1 cellular context compared by ENCODE assay signal in genomic region chr4:780730-781492, GRCh38.
TF ChIP-seq lines count a peak whose summit lies in the region.

No MANE protein-coding gene starts in this region.

TF ChIP-seq in WTC11, 78 proteins besides CTCF, POLR2A, EP300 and RAD21 (continued from another document and continues in another):
- TF ChIP-seq, protein P1, sequence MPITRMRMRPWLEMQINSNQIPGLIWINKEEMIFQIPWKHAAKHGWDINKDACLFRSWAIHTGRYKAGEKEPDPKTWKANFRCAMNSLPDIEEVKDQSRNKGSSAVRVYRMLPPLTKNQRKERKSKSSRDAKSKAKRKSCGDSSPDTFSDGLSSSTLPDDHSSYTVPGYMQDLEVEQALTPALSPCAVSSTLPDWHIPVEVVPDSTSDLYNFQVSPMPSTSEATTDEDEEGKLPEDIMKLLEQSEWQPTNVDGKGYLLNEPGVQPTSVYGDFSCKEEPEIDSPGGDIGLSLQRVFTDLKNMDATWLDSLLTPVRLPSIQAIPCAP (CRISPR knock-in tag; IDR thresholded peaks at IDR 0.05) = no peak
- TF ChIP-seq TP53 (CRISPR knock-in tag; IDR thresholded peaks at IDR 0.05) = no peak
- TF ChIP-seq E2F4 (CRISPR knock-in tag; IDR thresholded peaks at IDR 0.05; ENCODE audit: borderline replicate concordance, low read depth) = no peak
- no peak for TF ChIP-seq E2F1 (CRISPR knock-in tag; IDR thresholded peaks at IDR 0.05)
- TF ChIP-seq ZNF425 (CRISPR knock-in tag; conservative IDR thresholded peaks at IDR 0.05) = no peak
- TF ChIP-seq EMX1 (CRISPR knock-in tag; IDR thresholded peaks at IDR 0.05) = no peak
- no peak for TF ChIP-seq CDX4 (CRISPR knock-in tag; IDR thresholded peaks at IDR 0.05; ENCODE audit: borderline replicate concordance)
- TF ChIP-seq ZBTB21 (CRISPR knock-in tag; IDR thresholded peaks at IDR 0.05; ENCODE audit: borderline replicate concordance) = no peak
- no peak for TF ChIP-seq TEAD4 (CRISPR knock-in tag; IDR thresholded peaks at IDR 0.05)
- no peak for TF ChIP-seq ETV6 (CRISPR knock-in tag; IDR thresholded peaks at IDR 0.05)
- TF ChIP-seq ZNF138 (CRISPR knock-in tag; conservative IDR thresholded peaks at IDR 0.05) = 0 out of 2 replicates have a peak, but pooled peaks have one; percentile 35
- no peak for TF ChIP-seq ZNF121 (CRISPR knock-in tag; IDR thresholded peaks at IDR 0.05)
- TF ChIP-seq, protein P2, sequence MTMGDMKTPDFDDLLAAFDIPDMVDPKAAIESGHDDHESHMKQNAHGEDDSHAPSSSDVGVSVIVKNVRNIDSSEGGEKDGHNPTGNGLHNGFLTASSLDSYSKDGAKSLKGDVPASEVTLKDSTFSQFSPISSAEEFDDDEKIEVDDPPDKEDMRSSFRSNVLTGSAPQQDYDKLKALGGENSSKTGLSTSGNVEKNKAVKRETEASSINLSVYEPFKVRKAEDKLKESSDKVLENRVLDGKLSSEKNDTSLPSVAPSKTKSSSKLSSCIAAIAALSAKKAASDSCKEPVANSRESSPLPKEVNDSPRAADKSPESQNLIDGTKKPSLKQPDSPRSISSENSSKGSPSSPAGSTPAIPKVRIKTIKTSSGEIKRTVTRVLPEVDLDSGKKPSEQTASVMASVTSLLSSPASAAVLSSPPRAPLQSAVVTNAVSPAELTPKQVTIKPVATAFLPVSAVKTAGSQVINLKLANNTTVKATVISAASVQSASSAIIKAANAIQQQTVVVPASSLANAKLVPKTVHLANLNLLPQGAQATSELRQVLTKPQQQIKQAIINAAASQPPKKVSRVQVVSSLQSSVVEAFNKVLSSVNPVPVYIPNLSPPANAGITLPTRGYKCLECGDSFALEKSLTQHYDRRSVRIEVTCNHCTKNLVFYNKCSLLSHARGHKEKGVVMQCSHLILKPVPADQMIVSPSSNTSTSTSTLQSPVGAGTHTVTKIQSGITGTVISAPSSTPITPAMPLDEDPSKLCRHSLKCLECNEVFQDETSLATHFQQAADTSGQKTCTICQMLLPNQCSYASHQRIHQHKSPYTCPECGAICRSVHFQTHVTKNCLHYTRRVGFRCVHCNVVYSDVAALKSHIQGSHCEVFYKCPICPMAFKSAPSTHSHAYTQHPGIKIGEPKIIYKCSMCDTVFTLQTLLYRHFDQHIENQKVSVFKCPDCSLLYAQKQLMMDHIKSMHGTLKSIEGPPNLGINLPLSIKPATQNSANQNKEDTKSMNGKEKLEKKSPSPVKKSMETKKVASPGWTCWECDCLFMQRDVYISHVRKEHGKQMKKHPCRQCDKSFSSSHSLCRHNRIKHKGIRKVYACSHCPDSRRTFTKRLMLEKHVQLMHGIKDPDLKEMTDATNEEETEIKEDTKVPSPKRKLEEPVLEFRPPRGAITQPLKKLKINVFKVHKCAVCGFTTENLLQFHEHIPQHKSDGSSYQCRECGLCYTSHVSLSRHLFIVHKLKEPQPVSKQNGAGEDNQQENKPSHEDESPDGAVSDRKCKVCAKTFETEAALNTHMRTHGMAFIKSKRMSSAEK (CRISPR knock-in tag; IDR thresholded peaks at IDR 0.05; ENCODE audit: borderline replicate concordance) = no peak
- no peak for TF ChIP-seq USF1 (CRISPR knock-in tag; IDR thresholded peaks at IDR 0.05)
- TF ChIP-seq, protein P3, sequence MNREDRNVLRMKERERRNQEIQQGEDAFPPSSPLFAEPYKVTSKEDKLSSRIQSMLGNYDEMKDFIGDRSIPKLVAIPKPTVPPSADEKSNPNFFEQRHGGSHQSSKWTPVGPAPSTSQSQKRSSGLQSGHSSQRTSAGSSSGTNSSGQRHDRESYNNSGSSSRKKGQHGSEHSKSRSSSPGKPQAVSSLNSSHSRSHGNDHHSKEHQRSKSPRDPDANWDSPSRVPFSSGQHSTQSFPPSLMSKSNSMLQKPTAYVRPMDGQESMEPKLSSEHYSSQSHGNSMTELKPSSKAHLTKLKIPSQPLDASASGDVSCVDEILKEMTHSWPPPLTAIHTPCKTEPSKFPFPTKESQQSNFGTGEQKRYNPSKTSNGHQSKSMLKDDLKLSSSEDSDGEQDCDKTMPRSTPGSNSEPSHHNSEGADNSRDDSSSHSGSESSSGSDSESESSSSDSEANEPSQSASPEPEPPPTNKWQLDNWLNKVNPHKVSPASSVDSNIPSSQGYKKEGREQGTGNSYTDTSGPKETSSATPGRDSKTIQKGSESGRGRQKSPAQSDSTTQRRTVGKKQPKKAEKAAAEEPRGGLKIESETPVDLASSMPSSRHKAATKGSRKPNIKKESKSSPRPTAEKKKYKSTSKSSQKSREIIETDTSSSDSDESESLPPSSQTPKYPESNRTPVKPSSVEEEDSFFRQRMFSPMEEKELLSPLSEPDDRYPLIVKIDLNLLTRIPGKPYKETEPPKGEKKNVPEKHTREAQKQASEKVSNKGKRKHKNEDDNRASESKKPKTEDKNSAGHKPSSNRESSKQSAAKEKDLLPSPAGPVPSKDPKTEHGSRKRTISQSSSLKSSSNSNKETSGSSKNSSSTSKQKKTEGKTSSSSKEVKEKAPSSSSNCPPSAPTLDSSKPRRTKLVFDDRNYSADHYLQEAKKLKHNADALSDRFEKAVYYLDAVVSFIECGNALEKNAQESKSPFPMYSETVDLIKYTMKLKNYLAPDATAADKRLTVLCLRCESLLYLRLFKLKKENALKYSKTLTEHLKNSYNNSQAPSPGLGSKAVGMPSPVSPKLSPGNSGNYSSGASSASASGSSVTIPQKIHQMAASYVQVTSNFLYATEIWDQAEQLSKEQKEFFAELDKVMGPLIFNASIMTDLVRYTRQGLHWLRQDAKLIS (CRISPR knock-in tag; IDR thresholded peaks at IDR 0.05; ENCODE audit: borderline replicate concordance) = no peak
- no peak for TF ChIP-seq MXD4 (CRISPR knock-in tag; IDR thresholded peaks at IDR 0.05; ENCODE audit: borderline replicate concordance)
- TF ChIP-seq ZNF219 (CRISPR knock-in tag; IDR thresholded peaks at IDR 0.05; ENCODE audit: borderline replicate concordance) = no peak
- TF ChIP-seq RORB (CRISPR knock-in tag; IDR thresholded peaks at IDR 0.05) = no peak
- no peak for TF ChIP-seq TEAD1 (CRISPR knock-in tag; IDR thresholded peaks at IDR 0.05)
- no peak for TF ChIP-seq ATF1 (CRISPR knock-in tag; IDR thresholded peaks at IDR 0.05)
- TF ChIP-seq, protein P4, sequence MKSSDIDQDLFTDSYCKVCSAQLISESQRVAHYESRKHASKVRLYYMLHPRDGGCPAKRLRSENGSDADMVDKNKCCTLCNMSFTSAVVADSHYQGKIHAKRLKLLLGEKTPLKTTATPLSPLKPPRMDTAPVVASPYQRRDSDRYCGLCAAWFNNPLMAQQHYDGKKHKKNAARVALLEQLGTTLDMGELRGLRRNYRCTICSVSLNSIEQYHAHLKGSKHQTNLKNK (CRISPR knock-in tag; IDR thresholded peaks at IDR 0.05) = no peak
- TF ChIP-seq JUN (CRISPR knock-in tag; IDR thresholded peaks at IDR 0.05) = no peak
- no peak for TF ChIP-seq ZNF263 (CRISPR knock-in tag; IDR thresholded peaks at IDR 0.05; ENCODE audit: low read depth)
- TF ChIP-seq, protein P5, sequence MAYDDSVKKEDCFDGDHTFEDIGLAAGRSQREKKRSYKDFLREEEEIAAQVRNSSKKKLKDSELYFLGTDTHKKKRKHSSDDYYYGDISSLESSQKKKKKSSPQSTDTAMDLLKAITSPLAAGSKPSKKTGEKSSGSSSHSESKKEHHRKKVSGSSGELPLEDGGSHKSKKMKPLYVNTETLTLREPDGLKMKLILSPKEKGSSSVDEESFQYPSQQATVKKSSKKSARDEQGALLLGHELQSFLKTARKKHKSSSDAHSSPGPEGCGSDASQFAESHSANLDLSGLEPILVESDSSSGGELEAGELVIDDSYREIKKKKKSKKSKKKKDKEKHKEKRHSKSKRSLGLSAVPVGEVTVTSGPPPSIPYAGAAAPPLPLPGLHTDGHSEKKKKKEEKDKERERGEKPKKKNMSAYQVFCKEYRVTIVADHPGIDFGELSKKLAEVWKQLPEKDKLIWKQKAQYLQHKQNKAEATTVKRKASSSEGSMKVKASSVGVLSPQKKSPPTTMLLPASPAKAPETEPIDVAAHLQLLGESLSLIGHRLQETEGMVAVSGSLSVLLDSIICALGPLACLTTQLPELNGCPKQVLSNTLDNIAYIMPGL (CRISPR knock-in tag; IDR thresholded peaks at IDR 0.05) = peak; percentile 70; the same call in 1 of the 2 replicates
- no peak for TF ChIP-seq GTF2I (CRISPR knock-in tag; conservative IDR thresholded peaks at IDR 0.05)
- no peak for TF ChIP-seq ZNF423 (CRISPR knock-in tag; IDR thresholded peaks at IDR 0.05)
- no peak for TF ChIP-seq ZNF512 (CRISPR knock-in tag; IDR thresholded peaks at IDR 0.05; ENCODE audit: borderline replicate concordance)
- no peak; the same call in 1 of the 2 replicates for TF ChIP-seq OVOL2 (CRISPR knock-in tag; IDR thresholded peaks at IDR 0.05; ENCODE audit: borderline replicate concordance)
- TF ChIP-seq ZNF281 (CRISPR knock-in tag; IDR thresholded peaks at IDR 0.05) = no peak
- TF ChIP-seq, protein P6, sequence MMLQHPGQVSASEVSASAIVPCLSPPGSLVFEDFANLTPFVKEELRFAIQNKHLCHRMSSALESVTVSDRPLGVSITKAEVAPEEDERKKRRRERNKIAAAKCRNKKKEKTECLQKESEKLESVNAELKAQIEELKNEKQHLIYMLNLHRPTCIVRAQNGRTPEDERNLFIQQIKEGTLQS (CRISPR knock-in tag; conservative IDR thresholded peaks at IDR 0.05) = no peak
- TF ChIP-seq ELF4 (CRISPR knock-in tag; IDR thresholded peaks at IDR 0.05; ENCODE audit: low read depth) = 0 out of 2 replicates have a peak, but pooled peaks have one; percentile 13
